ENCODE assay signal across 8 cellular contexts in the genomic region with DNA sequence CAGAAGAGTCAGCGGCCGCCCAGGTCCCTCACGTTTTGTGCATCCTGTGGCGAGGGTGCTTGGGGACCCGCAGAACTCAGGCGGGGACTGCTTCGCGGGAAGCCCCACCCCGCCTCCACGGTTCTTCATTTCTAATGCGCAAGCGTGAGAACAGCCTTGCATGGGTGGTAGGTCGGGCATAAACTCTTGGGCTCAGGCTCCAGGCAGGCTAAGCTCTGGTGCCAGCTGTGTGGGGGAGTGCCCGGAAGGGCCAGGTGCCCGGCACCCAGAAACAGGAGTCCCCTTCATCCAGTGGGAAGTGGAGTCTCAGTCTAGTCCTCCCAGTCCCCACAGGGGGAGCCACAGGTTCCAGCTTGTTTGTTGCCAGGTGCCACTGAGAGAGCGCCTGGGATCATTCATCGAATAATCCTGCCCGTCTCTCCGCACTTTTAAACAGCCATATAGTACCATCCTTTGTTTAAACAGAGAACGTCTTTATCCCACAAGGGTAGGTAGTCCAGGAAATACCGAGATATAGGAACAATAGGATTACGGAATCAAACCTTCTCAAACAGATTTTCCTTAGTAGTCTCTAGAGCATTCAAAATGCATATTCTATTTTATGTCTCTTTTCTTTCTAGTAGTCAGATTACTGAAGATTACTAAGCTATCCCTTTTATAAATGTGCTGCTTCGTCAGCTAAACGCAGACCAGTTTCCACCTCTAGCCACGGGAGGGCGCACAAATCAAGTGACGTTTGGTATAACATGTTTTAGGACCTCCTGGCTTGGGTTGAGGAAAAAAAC. TPM values are rescaled to one million over a fixed set of nuclear protein-coding genes. Genes with fewer than 3 reads are reported as not detected.
A peak's percentile ranks its signal among the peaks of the same experiment; 100 is the strongest.
DNase-seq lines count a peak whose midpoint lies in the region; ATAC-seq and TF ChIP-seq lines count a peak whose summit lies in the region.

No MANE protein-coding gene starts in this region.

- TF ChIP-seq POLR2A in uterus (IDR thresholded peaks at IDR 0.05) = no peak

- H3K36me3 ChIP-seq in heart right ventricle (no peaks in the 10 kb centered on the region), uterus (no peaks in the 10 kb centered on the region)

- peak; percentile 74 to 90 (median 86) for ATAC-seq in heart right ventricle

- H3K9me3 ChIP-seq in heart right ventricle (no peaks in the 10 kb centered on the region), uterus (no peaks in the 10 kb centered on the region)

- DNase-seq in G401 (ENCODE audit: low spot score) (peak; percentile 64), HFF-Myc (ENCODE audit: extremely low read depth, low read depth) (peak; percentile 33), NCI-H1417 treated with DMSO at 0.1 percent for 48 hours (lab: John Stamatoyannopoulos, UW) (peak; percentile 79), T follicular helper cell (ENCODE audit: low read depth) (peak; percentile 59), amniotic epithelial cell (ENCODE audit: low read depth) (peak; percentile 57), heart right ventricle (peak; percentile 47 to 55), pons (ENCODE audit: low spot score) (peak; percentile 72), uterus (peak; percentile 68 to 69)

- H3K4me1 ChIP-seq in heart right ventricle = peaks cover 0 to 5% (median 0%) of the 10 kb centered on the region in 9 donors
- no peaks in the 10 kb centered on the region for H3K4me1 ChIP-seq in uterus

- H3K27me3 ChIP-seq in heart right ventricle = peaks cover 0 to 98% (median 0%) of the 10 kb centered on the region in 7 donors
- no peaks in the 10 kb centered on the region for H3K27me3 ChIP-seq in uterus

- intact Hi-C loops in heart right ventricle (cut with DNase I) = loop anchor here in 7 of 10 donors (5.0 to 10.0 kb wide), 6 partner anchors 48 to 164 kb away; no protein-coding TSS in a partner anchor
- intact Hi-C loops in uterus (cut with DNase I; ENCODE audit: low total_unique reads) = no loop called here

- TF ChIP-seq CTCF in HFF-Myc (IDR thresholded peaks at IDR 0.05; ENCODE audit: low read depth, low read length, missing control alignments) (peak; percentile 40), heart right ventricle (IDR thresholded peaks at IDR 0.05) (peak in 8 of 9 donors; percentile 33 to 70 (median 60)), uterus (IDR thresholded peaks at IDR 0.05) (peak; percentile 40 to 60 (median 52))

- 1% methylated on average over 25 to 27 of the region's 27 CpGs for WGBS in heart right ventricle, 2 donors

- in situ Hi-C loops in G401 (cut with HindIII; ENCODE audit: low sequenced_read_pairs) = no loop called here

- peak overlapping the region; percentile 42 for H3K4me3 ChIP-seq in HFF-Myc (replicated peaks; ENCODE audit: low read depth, low read length)
- peak overlapping the region; percentile 28 to 62 (median 52) for H3K4me3 ChIP-seq in heart right ventricle
- peak overlapping the region; percentile 29 to 35 for H3K4me3 ChIP-seq in uterus

- H3K27ac ChIP-seq in heart right ventricle (peak overlapping the region in 8 of 10 donors; percentile 4 to 65 (median 56)), uterus (peak overlapping the region; percentile 51 to 68)

RNA-seq across cellular contexts. Expression of gene RBBP7, which starts 12.7 kb away (rescaled TPM):
- 99.0 and 131 TPM in 2 replicates for total RNA-seq in G401 (2014; rRNA removed; shearing (Covaris generic))
- total RNA-seq in heart right ventricle = 100 to 1,000 TPM in 8 of 10 donors, 10 to 100 TPM in 2; 88.3 to 125 (median 110) TPM
- polyA plus RNA-seq in heart right ventricle = 10 to 100 TPM; 84.6 to 92.6 TPM
- 100 to 1,000 TPM in 3 of 4 donors, 10 to 100 TPM in 1; 60.0 to 154 (median 125) TPM for total RNA-seq in uterus

Comparison
In these comparisons a context has a peak if more than half of its experiments do, and no peak if none do; other contexts are left out.
1. Peak in every context shown above with its lines: DNase-seq, ATAC-seq, H3K4me3 ChIP-seq and H3K27ac ChIP-seq.